In genomic region chr17:41537614-41537954, GRCh38 we compare ENCODE assay signal across 1 cellular context.
TF ChIP-seq lines count a peak whose summit lies in the region.

No MANE protein-coding gene starts in this region.

TF ChIP-seq in IMR-90, 13 proteins besides CTCF, POLR2A, EP300 and RAD21:
- TF ChIP-seq SMC3 (IDR thresholded peaks at IDR 0.05; ENCODE audit: low read depth, low read length) (no peak), CHD1 (IDR thresholded peaks at IDR 0.05; ENCODE audit: low read depth, low read length) (no peak), MAZ (IDR thresholded peaks at IDR 0.05; ENCODE audit: borderline replicate concordance, low read depth, low read length) (no peak), FOS (IDR thresholded peaks at IDR 0.05; ENCODE audit: low read depth, low read length) (no peak)
- TF ChIP-seq, protein P1, sequence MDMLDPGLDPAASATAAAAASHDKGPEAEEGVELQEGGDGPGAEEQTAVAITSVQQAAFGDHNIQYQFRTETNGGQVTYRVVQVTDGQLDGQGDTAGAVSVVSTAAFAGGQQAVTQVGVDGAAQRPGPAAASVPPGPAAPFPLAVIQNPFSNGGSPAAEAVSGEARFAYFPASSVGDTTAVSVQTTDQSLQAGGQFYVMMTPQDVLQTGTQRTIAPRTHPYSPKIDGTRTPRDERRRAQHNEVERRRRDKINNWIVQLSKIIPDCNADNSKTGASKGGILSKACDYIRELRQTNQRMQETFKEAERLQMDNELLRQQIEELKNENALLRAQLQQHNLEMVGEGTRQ (IDR thresholded peaks at IDR 0.05; ENCODE audit: low read depth, low read length), result no peak
